Comparison of ENCODE assay signal across 9 cellular contexts in genomic region chr5:134070648-134070978, GRCh38. TPM values are rescaled to one million over a fixed set of nuclear protein-coding genes. Genes with fewer than 3 reads are reported as not detected.
DNase-seq lines count a peak whose midpoint lies in the region; ATAC-seq lines count a peak whose summit lies in the region.
"Had no signal": no experiment of that assay in that cellular context is flagged by ENCODE, and none has a peak within 500 bp of the region (broad histone marks: within the 10 kb centered on the region; RNA-seq: fewer than 3 reads in every experiment).

No MANE protein-coding gene starts in this region.

- H3K9ac ChIP-seq in iPS-18a (ENCODE audit: low read length): peak overlapping the region; percentile 6

- H3K9me3 Mint-ChIP-seq in activated CD4-positive, alpha-beta memory T cell treated with anti-CD3 and anti-CD28 coated beads for 36 hours: no peaks in the 10 kb centered on the region
- no peaks in the 10 kb centered on the region for H3K9me3 Mint-ChIP-seq in activated CD4-positive, alpha-beta memory T cell treated with anti-CD3 and anti-CD28 coated beads, Interleukin-2, amount 10 ng/mL, durations not matched to agents 7 days and 5 days
- H3K9me3 Mint-ChIP-seq in activated naive CD8-positive, alpha-beta T cell treated with anti-CD3 and anti-CD28 coated beads, Interleukin-2, amount 50 U/mL, for 24 hours: no peaks in the 10 kb centered on the region
- no peaks in the 10 kb centered on the region for H3K9me3 Mint-ChIP-seq in stimulated activated naive B cell treated with anti-CD40 and anti-IgM and Interleukin-4, amounts not matched to agents 10 μg/mL and 1 μg/mL and 100 μg/mL, for 72 hours

- intact Hi-C loops in activated CD4-positive, alpha-beta memory T cell treated with anti-CD3 and anti-CD28 coated beads for 36 hours (cut with micrococcal nuclease): no loop called here

- DNase-seq in activated CD4-positive, alpha-beta memory T cell treated with anti-CD3 and anti-CD28 coated beads for 36 hours: no peak
- no peak for DNase-seq in activated CD4-positive, alpha-beta memory T cell treated with anti-CD3 and anti-CD28 coated beads, Interleukin-2, amount 10 ng/mL, durations not matched to agents 7 days and 5 days
- DNase-seq in activated naive CD8-positive, alpha-beta T cell treated with anti-CD3 and anti-CD28 coated beads, Interleukin-2, amount 50 U/mL, for 24 hours: no peak
- DNase-seq in stimulated activated naive B cell treated with anti-CD40 and anti-IgM and Interleukin-4, amounts not matched to agents 10 μg/mL and 1 μg/mL and 100 μg/mL, for 72 hours: no peak
- DNase-seq in DMS153 treated with DMSO at 0.1 percent for 48 hours (lab: John Stamatoyannopoulos, UW; ENCODE audit: unreplicated experiment) (no peak), OCI-M2 (lab: John Stamatoyannopoulos, UW; ENCODE audit: unreplicated experiment) (no peak)
- DNase-seq: NCI-H1436 had no signal

- peak overlapping the region; percentile 77 for H3K4me3 Mint-ChIP-seq in activated CD4-positive, alpha-beta memory T cell treated with anti-CD3 and anti-CD28 coated beads for 36 hours
- no peak overlapping the region for H3K4me3 Mint-ChIP-seq in activated CD4-positive, alpha-beta memory T cell treated with anti-CD3 and anti-CD28 coated beads, Interleukin-2, amount 10 ng/mL, durations not matched to agents 7 days and 5 days
- peak overlapping the region; percentile 74 for H3K4me3 Mint-ChIP-seq in activated naive CD8-positive, alpha-beta T cell treated with anti-CD3 and anti-CD28 coated beads, Interleukin-2, amount 50 U/mL, for 24 hours
- peak overlapping the region; percentile 81 for H3K4me3 Mint-ChIP-seq in stimulated activated naive B cell treated with anti-CD40 and anti-IgM and Interleukin-4, amounts not matched to agents 10 μg/mL and 1 μg/mL and 100 μg/mL, for 72 hours

- H3K4me1 ChIP-seq in iPS-18a (ENCODE audit: control insufficient read depth, low read depth, low read length): peaks cover 7% of the 10 kb centered on the region

- no peak overlapping the region for H3K27ac ChIP-seq in iPS-18a (ENCODE audit: low read length)

- CTCF ChIA-PET in activated CD4-positive, alpha-beta memory T cell treated with anti-CD3 and anti-CD28 coated beads for 36 hours (lab: Charles Lee): interaction anchor here (1.1 to 11.9 kb wide), 4 partner anchors 30 to 69 kb away, joined by 5 to 101 read pairs (median 20); no protein-coding TSS in a partner anchor
- CTCF ChIA-PET in activated CD4-positive, alpha-beta memory T cell treated with anti-CD3 and anti-CD28 coated beads, Interleukin-2, amount 10 ng/mL, durations not matched to agents 7 days and 5 days (lab: Charles Lee): interaction anchor here (1.2 to 1.4 kb wide), 2 partner anchors 30 kb away, joined by 3 read pairs; no protein-coding TSS in a partner anchor

- H3K4me1 Mint-ChIP-seq in activated CD4-positive, alpha-beta memory T cell treated with anti-CD3 and anti-CD28 coated beads for 36 hours (ENCODE audit: low read depth): peaks cover 63% of the 10 kb centered on the region
- peaks cover 13% of the 10 kb centered on the region for H3K4me1 Mint-ChIP-seq in activated CD4-positive, alpha-beta memory T cell treated with anti-CD3 and anti-CD28 coated beads, Interleukin-2, amount 10 ng/mL, durations not matched to agents 7 days and 5 days
- peaks cover 67% of the 10 kb centered on the region for H3K4me1 Mint-ChIP-seq in activated naive CD8-positive, alpha-beta T cell treated with anti-CD3 and anti-CD28 coated beads, Interleukin-2, amount 50 U/mL, for 24 hours
- H3K4me1 Mint-ChIP-seq in stimulated activated naive B cell treated with anti-CD40 and anti-IgM and Interleukin-4, amounts not matched to agents 10 μg/mL and 1 μg/mL and 100 μg/mL, for 72 hours: peaks cover 13 to 17% of the 10 kb centered on the region in 2 donors

- H3K27me3 Mint-ChIP-seq in activated CD4-positive, alpha-beta memory T cell treated with anti-CD3 and anti-CD28 coated beads for 36 hours: no peaks in the 10 kb centered on the region
- peaks cover 55% of the 10 kb centered on the region for H3K27me3 Mint-ChIP-seq in activated CD4-positive, alpha-beta memory T cell treated with anti-CD3 and anti-CD28 coated beads, Interleukin-2, amount 10 ng/mL, durations not matched to agents 7 days and 5 days
- H3K27me3 Mint-ChIP-seq in activated naive CD8-positive, alpha-beta T cell treated with anti-CD3 and anti-CD28 coated beads, Interleukin-2, amount 50 U/mL, for 24 hours: no peaks in the 10 kb centered on the region
- peaks cover 4 to 36% of the 10 kb centered on the region in 2 donors for H3K27me3 Mint-ChIP-seq in stimulated activated naive B cell treated with anti-CD40 and anti-IgM and Interleukin-4, amounts not matched to agents 10 μg/mL and 1 μg/mL and 100 μg/mL, for 72 hours

- peaks cover 16% of the 10 kb centered on the region for H3K27me3 ChIP-seq in iPS-18a (ENCODE audit: control insufficient read depth, insufficient read depth, low read length)

- POLR2A ChIA-PET in activated CD4-positive, alpha-beta memory T cell treated with anti-CD3 and anti-CD28 coated beads for 36 hours (lab: Charles Lee): interaction anchor here (1.2 to 3.2 kb wide), 2 partner anchors 30 to 68 kb away, joined by 8 to 16 read pairs; no protein-coding TSS in a partner anchor
- POLR2A ChIA-PET in activated CD4-positive, alpha-beta memory T cell treated with anti-CD3 and anti-CD28 coated beads, Interleukin-2, amount 10 ng/mL, durations not matched to agents 7 days and 5 days (lab: Charles Lee): no interaction called here

- peak overlapping the region; percentile 92 for H3K27ac Mint-ChIP-seq in activated CD4-positive, alpha-beta memory T cell treated with anti-CD3 and anti-CD28 coated beads for 36 hours
- no peak overlapping the region for H3K27ac Mint-ChIP-seq in activated CD4-positive, alpha-beta memory T cell treated with anti-CD3 and anti-CD28 coated beads, Interleukin-2, amount 10 ng/mL, durations not matched to agents 7 days and 5 days
- peak overlapping the region; percentile 68 for H3K27ac Mint-ChIP-seq in activated naive CD8-positive, alpha-beta T cell treated with anti-CD3 and anti-CD28 coated beads, Interleukin-2, amount 50 U/mL, for 24 hours
- no peak overlapping the region for H3K27ac Mint-ChIP-seq in stimulated activated naive B cell treated with anti-CD40 and anti-IgM and Interleukin-4, amounts not matched to agents 10 μg/mL and 1 μg/mL and 100 μg/mL, for 72 hours

- H3K36me3 Mint-ChIP-seq in activated CD4-positive, alpha-beta memory T cell treated with anti-CD3 and anti-CD28 coated beads for 36 hours: no peaks in the 10 kb centered on the region
- H3K36me3 Mint-ChIP-seq in activated CD4-positive, alpha-beta memory T cell treated with anti-CD3 and anti-CD28 coated beads, Interleukin-2, amount 10 ng/mL, durations not matched to agents 7 days and 5 days (ENCODE audit: low read depth): no peaks in the 10 kb centered on the region
- H3K36me3 Mint-ChIP-seq in activated naive CD8-positive, alpha-beta T cell treated with anti-CD3 and anti-CD28 coated beads, Interleukin-2, amount 50 U/mL, for 24 hours (ENCODE audit: low read depth): no peaks in the 10 kb centered on the region
- no peaks in the 10 kb centered on the region for H3K36me3 Mint-ChIP-seq in stimulated activated naive B cell treated with anti-CD40 and anti-IgM and Interleukin-4, amounts not matched to agents 10 μg/mL and 1 μg/mL and 100 μg/mL, for 72 hours

- no peaks in the 10 kb centered on the region for H3K36me3 ChIP-seq in iPS-18a (ENCODE audit: control insufficient read depth, low read depth, low read length)

- H3K4me3 ChIP-seq in iPS-18a (ENCODE audit: low read length): peak overlapping the region; percentile 56

- no peaks in the 10 kb centered on the region for H3K9me3 ChIP-seq in iPS-18a (ENCODE audit: control insufficient read depth, low read depth, low read length)

- no peak for ATAC-seq in activated naive CD8-positive, alpha-beta T cell treated with anti-CD3 and anti-CD28 coated beads, Interleukin-2, amount 50 U/mL, for 24 hours
- ATAC-seq in stimulated activated naive B cell treated with anti-CD40 and anti-IgM and Interleukin-4, amounts not matched to agents 10 μg/mL and 1 μg/mL and 100 μg/mL, for 72 hours (replicated peaks): peak in 1 of 2 donors; percentile 3
- no peak for ATAC-seq in HG03439 (IDR thresholded peaks at IDR 0.05; ENCODE audit: unreplicated experiment)

RNA-seq across cellular contexts. Expression of gene TCF7, which starts 43.9 kb away (rescaled TPM):
- total RNA-seq in activated CD4-positive, alpha-beta memory T cell treated with anti-CD3 and anti-CD28 coated beads for 36 hours: 10 to 100 TPM; 59.3 to 65.6 TPM
- 10 to 100 TPM; 19.2 to 21.9 TPM for total RNA-seq in activated CD4-positive, alpha-beta memory T cell treated with anti-CD3 and anti-CD28 coated beads, Interleukin-2, amount 10 ng/mL, durations not matched to agents 7 days and 5 days

Comparison
In these comparisons a context has a peak if more than half of its experiments do, and no peak if none do; other contexts are left out.
1. H3K27ac Mint-ChIP-seq: peak in activated CD4-positive, alpha-beta memory T cell treated with anti-CD3 and anti-CD28 coated beads for 36 hours (single experiment) and activated naive CD8-positive, alpha-beta T cell treated with anti-CD3 and anti-CD28 coated beads, Interleukin-2, amount 50 U/mL, for 24 hours (single experiment); none in activated CD4-positive, alpha-beta memory T cell treated with anti-CD3 and anti-CD28 coated beads, Interleukin-2, amount 10 ng/mL, durations not matched to agents 7 days and 5 days (single experiment) and stimulated activated naive B cell treated with anti-CD40 and anti-IgM and Interleukin-4, amounts not matched to agents 10 μg/mL and 1 μg/mL and 100 μg/mL, for 72 hours (single experiment).